18 cellular contexts compared by ENCODE assay signal in genomic region chr2:130837811-130838565, GRCh38. TPM values are rescaled to one million over a fixed set of nuclear protein-coding genes. Genes with fewer than 3 reads are reported as not detected.
A peak's percentile ranks its signal among the peaks of the same experiment; 100 is the strongest.
DNase-seq lines count a peak whose midpoint lies in the region; ATAC-seq and TF ChIP-seq lines count a peak whose summit lies in the region.
"Had no signal": no experiment of that assay in that cellular context is flagged by ENCODE, and none has a peak within 500 bp of the region (broad histone marks: within the 10 kb centered on the region; RNA-seq: fewer than 3 reads in every experiment).

No MANE protein-coding gene starts in this region.

- TF ChIP-seq CTCF in MCF 10A (IDR thresholded peaks at IDR 0.05; ENCODE audit: unreplicated experiment) (no peak), breast epithelium (IDR thresholded peaks at IDR 0.05) (no peak), brain (conservative IDR thresholded peaks at IDR 0.05) (no peak), type B pancreatic cell (conservative IDR thresholded peaks at IDR 0.05) (no peak), osteocyte (IDR thresholded peaks at IDR 0.05) (no peak)

- H3K36me3 ChIP-seq in breast epithelium (no peaks in the 10 kb centered on the region), iPS-18a (ENCODE audit: control insufficient read depth, low read depth, low read length) (no peaks in the 10 kb centered on the region)

- CTCF ChIA-PET in MCF 10A (lab: Yijun Ruan, JAX), result interaction anchor here (0.7 to 4.4 kb wide), 10 partner anchors 9 to 42 kb away, joined by 3 to 34 read pairs (median 6); no protein-coding TSS in a partner anchor

- H3K9me3 ChIP-seq in breast epithelium (no peaks in the 10 kb centered on the region), iPS-18a (ENCODE audit: control insufficient read depth, low read depth, low read length) (no peaks in the 10 kb centered on the region)

- no peak for TF ChIP-seq POLR2A in breast epithelium (IDR thresholded peaks at IDR 0.05)

- intact Hi-C loops in MCF 10A (cut with micrococcal nuclease), result loop anchor here (5.0 kb wide), 1 partner anchor 34 kb away; no protein-coding TSS in a partner anchor
- intact Hi-C loops in breast epithelium (cut with DNase I; ENCODE audit: low total_unique reads), result no loop called here

- H3K4me1 Mint-ChIP-seq in MCF 10A (ENCODE audit: insufficient read depth, unreplicated experiment) (peaks cover 28% of the 10 kb centered on the region), brain (peaks cover 33% of the 10 kb centered on the region), type B pancreatic cell (ENCODE audit: unreplicated experiment) (peaks cover 6% of the 10 kb centered on the region), osteocyte (ENCODE audit: unreplicated experiment) (no peaks in the 10 kb centered on the region)
- H3K4me1 Mint-ChIP-seq: activated CD8-positive, alpha-beta memory T cell treated with anti-CD3 and anti-CD28 coated beads, Interleukin-2, amount 10 ng/mL, durations not matched to agents 7 days and 5 days; CD4-positive, alpha-beta memory T cell had no signal

- ATAC-seq in GM21619 (IDR thresholded peaks at IDR 0.05; ENCODE audit: unreplicated experiment), result no peak
- ATAC-seq: activated CD8-positive, alpha-beta memory T cell treated with anti-CD3 and anti-CD28 coated beads, Interleukin-2, amount 10 ng/mL, durations not matched to agents 7 days and 5 days had no signal

- H3K27me3 ChIP-seq in breast epithelium (peaks cover 0 to 44% of the 10 kb centered on the region in 2 donors), iPS-18a (ENCODE audit: control insufficient read depth, insufficient read depth, low read length) (peaks cover 32% of the 10 kb centered on the region)

- BruUV-seq in MCF 10A (replicated peaks; lab: Mats Ljungman, UMichigan), result no TSS peak

- peak overlapping the region; percentile 71 for H3K4me3 Mint-ChIP-seq in MCF 10A (ENCODE audit: unreplicated experiment)
- peak overlapping the region in 3 of 5 experiments; percentile 52 to 70 (median 69) for H3K4me3 Mint-ChIP-seq in brain
- peak overlapping the region; percentile 28 for H3K4me3 Mint-ChIP-seq in type B pancreatic cell
- H3K4me3 Mint-ChIP-seq in osteocyte (ENCODE audit: unreplicated experiment), result no peak overlapping the region
- H3K4me3 Mint-ChIP-seq: activated CD8-positive, alpha-beta memory T cell treated with anti-CD3 and anti-CD28 coated beads, Interleukin-2, amount 10 ng/mL, durations not matched to agents 7 days and 5 days; stimulated activated naive CD8-positive, alpha-beta T cell treated with anti-CD3 and anti-CD28 coated beads, Interleukin-15, Interleukin-2, amounts not matched to agents 100 ng/mL and 50 ng/mL, for 24 hours; T-helper 2 cell treated with Interferon-gamma antibody and Interleukin-4, amounts not matched to agents 5 μg/mL and 100 μg/mL, for 36 hours had no signal

- no peaks in the 10 kb centered on the region for H3K4me1 ChIP-seq in breast epithelium
- peaks cover 5% of the 10 kb centered on the region for H3K4me1 ChIP-seq in iPS-18a (ENCODE audit: control insufficient read depth, low read depth, low read length)

- POLR2A ChIA-PET in MCF 10A (lab: Yijun Ruan, JAX), result interaction anchor here (0.6 to 3.4 kb wide), 9 partner anchors 10 to 1600 kb away, joined by 3 to 39 read pairs (median 4); no protein-coding TSS in a partner anchor

- no peak overlapping the region for H3K9ac ChIP-seq in iPS-18a (ENCODE audit: low read length)

- H3K9me3 Mint-ChIP-seq in MCF 10A (ENCODE audit: unreplicated experiment), result no peaks in the 10 kb centered on the region
- peaks cover 0 to 1% (median 0%) of the 10 kb centered on the region in 5 experiments for H3K9me3 Mint-ChIP-seq in brain
- H3K9me3 Mint-ChIP-seq in type B pancreatic cell, result no peaks in the 10 kb centered on the region
- no peaks in the 10 kb centered on the region for H3K9me3 Mint-ChIP-seq in osteocyte (ENCODE audit: unreplicated experiment)
- H3K9me3 Mint-ChIP-seq: activated T-helper 2 cell treated with anti-CD3 and anti-CD28 coated beads, Interferon-gamma antibody, Interleukin-2, Interleukin-4, amounts not matched to agents 10 μg/mL and 5 μg/mL and 100 μg/mL, durations not matched to agents 14 hours and 24 hours and 36 hours; CD4-positive, alpha-beta memory T cell; stimulated activated naive CD8-positive, alpha-beta T cell treated with anti-CD3 and anti-CD28 coated beads, Interleukin-15, Interleukin-2, amounts not matched to agents 100 ng/mL and 50 ng/mL, for 24 hours; T-helper 2 cell treated with Interferon-gamma antibody and Interleukin-4, amounts not matched to agents 5 μg/mL and 100 μg/mL, for 36 hours had no signal

- H3K36me3 Mint-ChIP-seq in MCF 10A (ENCODE audit: insufficient read depth, unreplicated experiment) (peaks cover 12% of the 10 kb centered on the region), brain (no peaks in the 10 kb centered on the region), type B pancreatic cell (no peaks in the 10 kb centered on the region), osteocyte (ENCODE audit: unreplicated experiment) (no peaks in the 10 kb centered on the region)
- H3K36me3 Mint-ChIP-seq: activated CD8-positive, alpha-beta memory T cell treated with anti-CD3 and anti-CD28 coated beads, Interleukin-2, amount 10 ng/mL, durations not matched to agents 7 days and 5 days; CD4-positive, alpha-beta memory T cell; naive thymus-derived CD8-positive, alpha-beta T cell had no signal

- no peak overlapping the region for H3K27ac ChIP-seq in breast epithelium
- no peak overlapping the region for H3K27ac ChIP-seq in iPS-18a (ENCODE audit: low read length)

- H3K27me3 Mint-ChIP-seq in MCF 10A (ENCODE audit: insufficient read depth, unreplicated experiment) (no peaks in the 10 kb centered on the region), brain (peaks cover 71% of the 10 kb centered on the region), type B pancreatic cell (peaks cover 63% of the 10 kb centered on the region), osteocyte (ENCODE audit: unreplicated experiment) (peaks cover 30% of the 10 kb centered on the region)

- H3K4me3 ChIP-seq in breast epithelium, result peak overlapping the region in 1 of 3 donors; percentile 52
- H3K4me3 ChIP-seq in iPS-18a (ENCODE audit: low read length), result peak overlapping the region; percentile 59

- no peak overlapping the region for H3K27ac Mint-ChIP-seq in MCF 10A (ENCODE audit: low read depth, unreplicated experiment)
- H3K27ac Mint-ChIP-seq in brain, result no peak overlapping the region
- H3K27ac Mint-ChIP-seq in type B pancreatic cell, result no peak overlapping the region
- H3K27ac Mint-ChIP-seq in osteocyte (ENCODE audit: unreplicated experiment), result no peak overlapping the region
- H3K27ac Mint-ChIP-seq: activated CD8-positive, alpha-beta memory T cell treated with anti-CD3 and anti-CD28 coated beads, Interleukin-2, amount 10 ng/mL, durations not matched to agents 7 days and 5 days; activated T-helper 2 cell treated with anti-CD3 and anti-CD28 coated beads, Interferon-gamma antibody, Interleukin-2, Interleukin-4, amounts not matched to agents 10 μg/mL and 5 μg/mL and 100 μg/mL, durations not matched to agents 14 hours and 24 hours and 36 hours; CD4-positive, alpha-beta memory T cell; stimulated activated naive CD8-positive, alpha-beta T cell treated with anti-CD3 and anti-CD28 coated beads, Interleukin-15, Interleukin-2, amounts not matched to agents 100 ng/mL and 50 ng/mL, for 24 hours; T-helper 2 cell treated with Interferon-gamma antibody and Interleukin-4, amounts not matched to agents 5 μg/mL and 100 μg/mL, for 36 hours had no signal

- DNase-seq in MCF 10A (ENCODE audit: unreplicated experiment), result no peak
- DNase-seq in breast epithelium (ENCODE audit: low spot score in 2 of 2), result no peak
- no peak for DNase-seq in type B pancreatic cell (ENCODE audit: extremely low spot score, unreplicated experiment)
- DNase-seq in osteocyte (ENCODE audit: extremely low spot score, unreplicated experiment), result no peak
- DNase-seq in superior temporal gyrus (ENCODE audit: extremely low spot score), result no peak
- DNase-seq: activated CD8-positive, alpha-beta memory T cell treated with anti-CD3 and anti-CD28 coated beads, Interleukin-2, amount 10 ng/mL, durations not matched to agents 7 days and 5 days; CD4-positive, alpha-beta memory T cell; MM.1S; naive thymus-derived CD8-positive, alpha-beta T cell; NCI-H187 treated with DMSO at 0.1 percent for 48 hours had no signal

RNA-seq across cellular contexts. Expression of gene ARHGEF4, which starts 1.3 kb away (rescaled TPM):
- total RNA-seq in MCF 10A (2022) (52.0 and 59.3 TPM in 2 replicates), breast epithelium (10 to 100 TPM in 1 of 3 donors, 1 to 10 TPM in 2; 7.5 to 10.1 (median 8.0) TPM), type B pancreatic cell (ENCODE audit: low replicate concordance) (15.7 and 31.4 TPM in 2 replicates), osteocyte (2.6 and 3.2 TPM in 2 replicates)
- 47.6 TPM for polyA plus RNA-seq in brain (ENCODE audit: insufficient read depth, low read depth, low replicate concordance)
- total RNA-seq: endothelial cell of umbilical vein, pulmonary artery endothelial cell had no signal
- polyA plus RNA-seq: endothelial cell of umbilical vein had no signal
